In the genomic region with DNA sequence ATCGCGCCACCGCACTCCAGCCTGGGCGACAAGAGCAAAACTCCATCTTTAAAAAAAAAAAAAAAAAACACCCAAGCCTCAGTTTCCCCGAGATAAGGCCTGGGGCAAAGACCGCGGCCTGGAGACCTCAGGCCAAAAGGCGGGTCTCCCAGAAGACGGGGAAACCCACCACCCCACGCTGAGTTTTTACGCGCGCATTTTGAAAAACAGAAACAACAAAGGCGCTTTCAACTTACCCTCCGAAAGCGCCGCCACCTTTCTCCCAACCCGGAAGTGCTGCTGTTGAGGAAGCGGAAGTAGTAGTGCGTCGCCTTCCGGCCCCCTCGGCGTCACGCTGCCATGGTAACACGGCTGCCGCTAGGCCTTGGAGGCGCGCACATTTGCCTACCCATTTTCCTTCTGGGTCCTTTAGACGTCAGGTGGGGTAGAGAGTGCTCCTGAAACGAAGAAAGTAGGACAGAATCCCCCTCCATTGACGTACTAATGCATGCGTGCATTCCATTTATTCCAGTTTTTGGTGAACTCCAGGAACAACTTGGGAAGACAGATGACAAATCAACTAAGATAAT, we compare ENCODE assay signal across 8 cellular contexts. TPM values are rescaled to one million over a fixed set of nuclear protein-coding genes. Genes with fewer than 3 reads are reported as not detected.
A peak's percentile ranks its signal among the peaks of the same experiment; 100 is the strongest.
DNase-seq lines count a peak whose midpoint lies in the region; FAIRE-seq and TF ChIP-seq lines count a peak whose summit lies in the region.

A gene with protein sequence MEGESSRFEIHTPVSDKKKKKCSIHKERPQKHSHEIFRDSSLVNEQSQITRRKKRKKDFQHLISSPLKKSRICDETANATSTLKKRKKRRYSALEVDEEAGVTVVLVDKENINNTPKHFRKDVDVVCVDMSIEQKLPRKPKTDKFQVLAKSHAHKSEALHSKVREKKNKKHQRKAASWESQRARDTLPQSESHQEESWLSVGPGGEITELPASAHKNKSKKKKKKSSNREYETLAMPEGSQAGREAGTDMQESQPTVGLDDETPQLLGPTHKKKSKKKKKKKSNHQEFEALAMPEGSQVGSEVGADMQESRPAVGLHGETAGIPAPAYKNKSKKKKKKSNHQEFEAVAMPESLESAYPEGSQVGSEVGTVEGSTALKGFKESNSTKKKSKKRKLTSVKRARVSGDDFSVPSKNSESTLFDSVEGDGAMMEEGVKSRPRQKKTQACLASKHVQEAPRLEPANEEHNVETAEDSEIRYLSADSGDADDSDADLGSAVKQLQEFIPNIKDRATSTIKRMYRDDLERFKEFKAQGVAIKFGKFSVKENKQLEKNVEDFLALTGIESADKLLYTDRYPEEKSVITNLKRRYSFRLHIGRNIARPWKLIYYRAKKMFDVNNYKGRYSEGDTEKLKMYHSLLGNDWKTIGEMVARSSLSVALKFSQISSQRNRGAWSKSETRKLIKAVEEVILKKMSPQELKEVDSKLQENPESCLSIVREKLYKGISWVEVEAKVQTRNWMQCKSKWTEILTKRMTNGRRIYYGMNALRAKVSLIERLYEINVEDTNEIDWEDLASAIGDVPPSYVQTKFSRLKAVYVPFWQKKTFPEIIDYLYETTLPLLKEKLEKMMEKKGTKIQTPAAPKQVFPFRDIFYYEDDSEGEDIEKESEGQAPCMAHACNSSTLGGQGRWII (minus strand): TSS at position 287 of the 569 bp plus-strand sequence. CDS start 4,019 bp downstream, outside the sequence.

- no peak within 1 kb of the TSS for H3K23ac ChIP-seq in neuronal stem cell (ENCODE audit: low read depth, low read length, poor library complexity)

- peak within 1 kb of the TSS; percentile 73 for H3K4me3 ChIP-seq in HFF-Myc (replicated peaks; ENCODE audit: low read depth, low read length)
- H3K4me3 ChIP-seq in SJSA1, result peak within 1 kb of the TSS; percentile 47
- peak within 1 kb of the TSS; percentile 66 to 94 for H3K4me3 ChIP-seq in neuronal stem cell (ENCODE audit: low read length in 2 of 2)

- H3K27me3 ChIP-seq in SJSA1 (replicated peaks) (peaks cover 22% of the 10 kb centered on the region), neuronal stem cell (ENCODE audit: control insufficient read depth in 3 of 3, insufficient read depth in 3 of 3, low read depth in 1 of 3, low read length in 3 of 3) (peaks cover 6 to 35% (median 22%) of the 10 kb centered on the region in 3 experiments)

- no peak within 1 kb of the TSS for H2BK12ac ChIP-seq in neuronal stem cell (ENCODE audit: low read length)

- H3K4me2 ChIP-seq in neuronal stem cell (ENCODE audit: insufficient read depth, low read length, poor library complexity, severe bottlenecking), result peak within 1 kb of the TSS; percentile 72

- no peak for TF ChIP-seq CTCF in HFF-Myc (IDR thresholded peaks at IDR 0.05; ENCODE audit: low read depth, low read length, missing control alignments)

- H3K14ac ChIP-seq in neuronal stem cell (ENCODE audit: low read length), result no peak within 1 kb of the TSS

- FAIRE-seq in frontal cortex (lab: Jason Lieb, UNC), result no peak

- no peak within 1 kb of the TSS for H3K9ac ChIP-seq in neuronal stem cell (ENCODE audit: low read depth, low read length, poor library complexity)

- in situ Hi-C loops in G401 (cut with HindIII; ENCODE audit: low sequenced_read_pairs), result loop anchor here (10.0 kb wide), 1 partner anchor 158 kb away; no protein-coding TSS in a partner anchor

- H2BK120ac ChIP-seq in neuronal stem cell (ENCODE audit: low read depth, low read length), result no peak within 1 kb of the TSS

- H3K18ac ChIP-seq in neuronal stem cell (ENCODE audit: low read length), result no peak within 1 kb of the TSS

- no peak within 1 kb of the TSS for H3K4ac ChIP-seq in neuronal stem cell (ENCODE audit: low read length)

- H2BK5ac ChIP-seq in neuronal stem cell (ENCODE audit: low read length), result no peak within 1 kb of the TSS

- H4K8ac ChIP-seq in neuronal stem cell (ENCODE audit: low read depth, low read length), result no peak within 1 kb of the TSS

- no peak within 1 kb of the TSS for H2AK5ac ChIP-seq in neuronal stem cell (ENCODE audit: low read depth, low read length)

- peak within 1 kb of the TSS; percentile 83 for H2AFZ ChIP-seq in neuronal stem cell (ENCODE audit: low read length)

- no peak within 1 kb of the TSS for H2BK15ac ChIP-seq in neuronal stem cell (ENCODE audit: low read length)

- peaks cover 4% of the 10 kb centered on the region for H3K79me1 ChIP-seq in neuronal stem cell (ENCODE audit: low read depth, low read length)

- H3K9me3 ChIP-seq in SJSA1 (replicated peaks) (no peaks in the 10 kb centered on the region), neuronal stem cell (replicated peaks in 1 of 2; ENCODE audit: control insufficient read depth in 2 of 2, insufficient read depth in 1 of 2, low read depth in 1 of 2, low read length in 2 of 2) (peaks cover 0 to 2% of the 10 kb centered on the region in 2 donors)

- H3K36me3 ChIP-seq in SJSA1 (peaks cover 9% of the 10 kb centered on the region), neuronal stem cell (replicated peaks in 1 of 2; ENCODE audit: control insufficient read depth in 2 of 2, insufficient read depth in 2 of 2, low read length in 2 of 2) (peaks cover 11 to 27% of the 10 kb centered on the region in 2 donors)

- DNase-seq in G401 (ENCODE audit: low spot score) (peak; percentile 92), HFF-Myc (ENCODE audit: extremely low read depth, low read depth) (peak; percentile 78), NAMALWA (ENCODE audit: low spot score) (peak; percentile 97), SJSA1 (ENCODE audit: low read depth in 1 of 2, low spot score in 2 of 2) (peak; percentile 71 to 91), frontal cortex (ENCODE audit: low spot score in 2 of 2) (peak; percentile 83 to 95), neuronal stem cell (ENCODE audit: low spot score) (peak; percentile 77), stromal cell of bone marrow (ENCODE audit: low read depth) (peak; percentile 86)
- peak; percentile 91 for DNase-seq in activated gamma-delta T cell treated with anti-CD3 and anti-CD28 coated beads, Interleukin-2, amount 50 U/mL, for 16 hours (ENCODE audit: low read depth)

- H3K4me1 ChIP-seq in SJSA1 (replicated peaks), result peaks cover 29% of the 10 kb centered on the region
- peaks cover 12 to 17% of the 10 kb centered on the region in 2 donors for H3K4me1 ChIP-seq in neuronal stem cell (ENCODE audit: control insufficient read depth in 2 of 2, insufficient read depth in 1 of 2, low read depth in 1 of 2, low read length in 2 of 2)

- H3K27ac ChIP-seq in SJSA1, result no peak within 1 kb of the TSS
- H3K27ac ChIP-seq in neuronal stem cell (replicated peaks; ENCODE audit: low read length), result no peak within 1 kb of the TSS

- no CpG with 5 or more reads among the region's 33 CpGs for WGBS in neuronal stem cell (ENCODE audit: extremely low coverage in 2 of 2, insufficient read length in 2 of 2, insufficient replicate concordance in 1 of 2), 2 donors

- H4K91ac ChIP-seq in neuronal stem cell (ENCODE audit: low read depth, low read length, poor library complexity), result no peak within 1 kb of the TSS

RNA-seq across cellular contexts. Expression of the gene that starts here (rescaled TPM):
- total RNA-seq in G401 (2014; rRNA removed; shearing (Covaris generic)), result 7.8 and 18.4 TPM in 2 replicates
- 9.9 and 11.3 TPM in 2 replicates for total RNA-seq in SJSA1 (2014; rRNA removed; shearing (Covaris generic))
- 17.1 TPM for total RNA-seq in frontal cortex
- polyA plus RNA-seq in neuronal stem cell (2013, experiment 1 of 2), result 21.3 TPM
- polyA plus RNA-seq in neuronal stem cell (2013, experiment 2 of 2), result 21.1 TPM
